11 cellular contexts compared by ENCODE assay signal in genomic region chr10:91296471-91296870, GRCh38.
DNase-seq lines count a peak whose midpoint lies in the region; ATAC-seq, FAIRE-seq and TF ChIP-seq lines count a peak whose summit lies in the region.
"Had no signal": no experiment of that assay in that cellular context is flagged by ENCODE, and none has a peak within 500 bp of the region (broad histone marks: within the 10 kb centered on the region; RNA-seq: fewer than 3 reads in every experiment).

No MANE protein-coding gene starts in this region.

- peaks cover 23% of the 10 kb centered on the region for H3K4me1 ChIP-seq in osteoblast (ENCODE audit: insufficient read depth, low read length)
- H3K4me1 ChIP-seq in kidney (ENCODE audit: control insufficient read depth in 1 of 2, insufficient read depth in 1 of 2, low read depth in 1 of 2, low read length in 2 of 2), result peaks cover 0 to 7% of the 10 kb centered on the region in 2 donors

- TF ChIP-seq CTCF in brain microvascular endothelial cell (IDR thresholded peaks at IDR 0.05; ENCODE audit: low read depth, low read length, missing control alignments) (peak; percentile 55), osteoblast (IDR thresholded peaks at IDR 0.05; ENCODE audit: extremely low read depth, low read depth, low read length) (peak; percentile 41), kidney (IDR thresholded peaks at IDR 0.05; ENCODE audit: borderline replicate concordance, extremely low read depth, insufficient read depth) (no peak)

- ATAC-seq in GM18502 (IDR thresholded peaks at IDR 0.05; ENCODE audit: poor library complexity, unreplicated experiment), result no peak

- intact Hi-C loops in kidney (cut with DNase I), result no loop called here

- H3K27ac Mint-ChIP-seq in activated CD4-positive, alpha-beta T cell treated with anti-CD3 and anti-CD28 coated beads, Interleukin-2, amount 10 ng/mL, durations not matched to agents 7 days and 5 days, result no peak overlapping the region
- H3K27ac Mint-ChIP-seq: B cell, memory B cell had no signal

- H3K79me2 ChIP-seq in osteoblast (ENCODE audit: insufficient read depth, low read length), result no peaks in the 10 kb centered on the region

- H4K20me1 ChIP-seq in osteoblast (ENCODE audit: insufficient read depth, low read length), result no peaks in the 10 kb centered on the region

- H3K36me3 ChIP-seq in brain microvascular endothelial cell (replicated peaks) (no peaks in the 10 kb centered on the region), osteoblast (ENCODE audit: insufficient read depth, low read length) (no peaks in the 10 kb centered on the region), kidney (ENCODE audit: control insufficient read depth in 1 of 2, insufficient read depth in 2 of 2, low read length in 2 of 2) (no peaks in the 10 kb centered on the region)

- H3K4me3 ChIP-seq in brain microvascular endothelial cell (ENCODE audit: low read depth, low read length) (no peak overlapping the region), osteoblast (ENCODE audit: insufficient read depth, low read length) (no peak overlapping the region), kidney (ENCODE audit: low read length in 2 of 2) (no peak overlapping the region)

- no peak overlapping the region for H3K4me2 ChIP-seq in osteoblast (ENCODE audit: insufficient read depth, low read length)

- H3K4me1 Mint-ChIP-seq in activated CD4-positive, alpha-beta T cell treated with anti-CD3 and anti-CD28 coated beads, Interleukin-2, amount 10 ng/mL, durations not matched to agents 7 days and 5 days, result peaks cover 17% of the 10 kb centered on the region

- no peak overlapping the region for H2AFZ ChIP-seq in osteoblast (ENCODE audit: low read length)

- H3K9me3 ChIP-seq in osteoblast (ENCODE audit: low read depth, low read length) (no peaks in the 10 kb centered on the region), kidney (ENCODE audit: control insufficient read depth in 1 of 2, low read length in 2 of 2) (no peaks in the 10 kb centered on the region)

- in situ Hi-C loops in brain microvascular endothelial cell (cut with HindIII; ENCODE audit: low pct_ligation_motif_present, low sequenced_read_pairs), result no loop called here

- POLR2A ChIA-PET in activated CD4-positive, alpha-beta T cell treated with anti-CD3 and anti-CD28 coated beads, Interleukin-2, amount 10 ng/mL, durations not matched to agents 7 days and 5 days (lab: Charles Lee), result no interaction called here

- no peaks in the 10 kb centered on the region for H3K36me3 Mint-ChIP-seq in activated CD4-positive, alpha-beta T cell treated with anti-CD3 and anti-CD28 coated beads, Interleukin-2, amount 10 ng/mL, durations not matched to agents 7 days and 5 days (ENCODE audit: low read depth)
- H3K36me3 Mint-ChIP-seq: memory B cell had no signal

- CTCF ChIA-PET in activated CD4-positive, alpha-beta T cell treated with anti-CD3 and anti-CD28 coated beads, Interleukin-2, amount 10 ng/mL, durations not matched to agents 7 days and 5 days (lab: Charles Lee), result interaction anchor here (0.6 to 1.0 kb wide), 2 partner anchors 284 to 339 kb away, joined by 3 read pairs; no protein-coding TSS in a partner anchor

- H3K9me3 Mint-ChIP-seq in activated CD4-positive, alpha-beta T cell treated with anti-CD3 and anti-CD28 coated beads, Interleukin-2, amount 10 ng/mL, durations not matched to agents 7 days and 5 days, result no peaks in the 10 kb centered on the region
- H3K9me3 Mint-ChIP-seq: memory B cell had no signal

- H3K27me3 ChIP-seq in brain microvascular endothelial cell (replicated peaks) (no peaks in the 10 kb centered on the region), osteoblast (ENCODE audit: insufficient read depth, low read length) (no peaks in the 10 kb centered on the region)

- H3K4me3 Mint-ChIP-seq in activated CD4-positive, alpha-beta T cell treated with anti-CD3 and anti-CD28 coated beads, Interleukin-2, amount 10 ng/mL, durations not matched to agents 7 days and 5 days, result no peak overlapping the region
- H3K4me3 Mint-ChIP-seq: B cell, memory B cell had no signal

- DNase-seq in NCI-H2107 treated with DMSO at 0.1 percent for 48 hours (lab: John Stamatoyannopoulos, UW; ENCODE audit: unreplicated experiment), result peak; percentile 16
- DNase-seq in NCI-H2107 (lab: John Stamatoyannopoulos, UW), result no peak
- peak; percentile 54 for DNase-seq in M059J (ENCODE audit: low read depth)
- no peak for DNase-seq in brain microvascular endothelial cell
- no peak for DNase-seq in osteoblast (ENCODE audit: insufficient read length, low spot score, missing footprints)
- DNase-seq in activated CD4-positive, alpha-beta T cell treated with anti-CD3 and anti-CD28 coated beads, Interleukin-2, amount 10 ng/mL, durations not matched to agents 7 days and 5 days, result no peak
- no peak for DNase-seq in kidney
- DNase-seq: effector CD8-positive, alpha-beta T cell had no signal

- no peak overlapping the region for H3K9ac ChIP-seq in kidney (ENCODE audit: low read length in 2 of 2)

- H3K27ac ChIP-seq in brain microvascular endothelial cell (no peak overlapping the region), osteoblast (ENCODE audit: low read depth, low read length) (no peak overlapping the region), kidney (ENCODE audit: low read depth in 2 of 2, low read length in 2 of 2) (no peak overlapping the region)

- FAIRE-seq in kidney (lab: Jason Lieb, UNC), result no peak

- H3K27me3 Mint-ChIP-seq in activated CD4-positive, alpha-beta T cell treated with anti-CD3 and anti-CD28 coated beads, Interleukin-2, amount 10 ng/mL, durations not matched to agents 7 days and 5 days, result peaks cover 20% of the 10 kb centered on the region

Comparison
In these comparisons a context has a peak if more than half of its experiments do, and no peak if none do; other contexts are left out.
1. DNase-seq: peak in NCI-H2107 treated with DMSO at 0.1 percent for 48 hours (single experiment) and M059J (single experiment); none in NCI-H2107 (single experiment), brain microvascular endothelial cell (single experiment), osteoblast (single experiment), activated CD4-positive, alpha-beta T cell treated with anti-CD3 and anti-CD28 coated beads, Interleukin-2, amount 10 ng/mL, durations not matched to agents 7 days and 5 days (single experiment) and kidney (single experiment).